ENCODE assay signal across 26 cellular contexts in the genomic region with DNA sequence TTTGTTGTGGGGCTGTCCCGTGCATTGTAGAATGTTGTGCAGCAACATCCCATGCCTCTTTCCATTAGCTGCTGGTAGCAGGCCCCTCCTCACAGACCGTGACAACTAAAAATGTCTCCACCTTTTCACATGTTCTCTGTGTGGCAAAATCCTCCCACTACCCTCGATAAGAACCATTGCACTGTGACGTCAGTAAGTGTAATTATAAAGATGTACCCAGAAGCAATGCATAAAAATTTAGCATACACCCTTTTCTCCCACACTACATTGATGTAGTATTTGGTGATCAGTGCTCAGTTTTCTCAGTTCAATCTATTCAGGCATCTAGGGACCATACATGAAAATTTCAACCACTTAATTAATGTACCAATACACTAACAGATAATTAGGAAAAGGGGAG.
DNase-seq lines count a peak whose midpoint lies in the region; ATAC-seq, FAIRE-seq and TF ChIP-seq lines count a peak whose summit lies in the region.
"Had no signal": no experiment of that assay in that cellular context is flagged by ENCODE, and none has a peak within 500 bp of the region (broad histone marks: within the 10 kb centered on the region; RNA-seq: fewer than 3 reads in every experiment).

No MANE protein-coding gene starts in this region.

- H3K79me2 ChIP-seq in MM.1S (ENCODE audit: low read length) = no peaks in the 10 kb centered on the region
- H3K79me2 ChIP-seq in osteoblast (ENCODE audit: insufficient read depth, low read length) = no peaks in the 10 kb centered on the region

- peaks cover 5% of the 10 kb centered on the region for H3K9me3 Mint-ChIP-seq in activated naive CD8-positive, alpha-beta T cell treated with anti-CD3 and anti-CD28 coated beads, Interleukin-2, amount 50 U/mL, for 24 hours

- no peak overlapping the region for H2AFZ ChIP-seq in MM.1S (ENCODE audit: low read length)
- no peak overlapping the region for H2AFZ ChIP-seq in osteoblast (ENCODE audit: low read length)

- H3K4me1 ChIP-seq in MM.1S (ENCODE audit: low read length) (no peaks in the 10 kb centered on the region), osteoblast (ENCODE audit: insufficient read depth, low read length) (no peaks in the 10 kb centered on the region)
- H3K4me1 ChIP-seq: BE2C, BLaER1 had no signal

- ATAC-seq in activated naive CD8-positive, alpha-beta T cell treated with anti-CD3 and anti-CD28 coated beads, Interleukin-2, amount 50 U/mL, for 24 hours = no peak
- no peak for ATAC-seq in GM19351 (IDR thresholded peaks at IDR 0.05; ENCODE audit: unreplicated experiment)
- ATAC-seq: GM12878 had no signal

- no peak overlapping the region for H3K27ac Mint-ChIP-seq in activated naive CD8-positive, alpha-beta T cell treated with anti-CD3 and anti-CD28 coated beads, Interleukin-2, amount 50 U/mL, for 24 hours
- H3K27ac Mint-ChIP-seq: CD14-positive monocyte; CD4-positive, alpha-beta memory T cell; CD4-positive, CD25-positive, alpha-beta regulatory T cell; CD8-positive, alpha-beta memory T cell had no signal

- no peak for TF ChIP-seq CTCF in MM.1S (IDR thresholded peaks at IDR 0.05; ENCODE audit: low read length)
- no peak for TF ChIP-seq CTCF in osteoblast (IDR thresholded peaks at IDR 0.05; ENCODE audit: extremely low read depth, low read depth, low read length)

- H3F3A ChIP-seq in MM.1S (ENCODE audit: insufficient read depth, low read length) = no peaks in the 10 kb centered on the region

- H3K4me3 ChIP-seq in MM.1S (ENCODE audit: low read length) (no peak overlapping the region), osteoblast (ENCODE audit: insufficient read depth, low read length) (no peak overlapping the region)
- H3K4me3 ChIP-seq: BLaER1, GM12878 had no signal

- no peaks in the 10 kb centered on the region for H3K4me1 Mint-ChIP-seq in activated naive CD8-positive, alpha-beta T cell treated with anti-CD3 and anti-CD28 coated beads, Interleukin-2, amount 50 U/mL, for 24 hours
- H3K4me1 Mint-ChIP-seq: CD14-positive monocyte; CD4-positive, alpha-beta memory T cell; CD4-positive, CD25-positive, alpha-beta regulatory T cell; CD8-positive, alpha-beta memory T cell had no signal

- H3K9me3 ChIP-seq in MM.1S (replicated peaks; ENCODE audit: insufficient read depth, low read length) = no peaks in the 10 kb centered on the region
- peaks cover 2% of the 10 kb centered on the region for H3K9me3 ChIP-seq in osteoblast (ENCODE audit: low read depth, low read length)
- H3K9me3 ChIP-seq: BE2C, BLaER1 had no signal

- H4K20me1 ChIP-seq in MM.1S (ENCODE audit: insufficient read depth, low read length) (no peaks in the 10 kb centered on the region), osteoblast (ENCODE audit: insufficient read depth, low read length) (no peaks in the 10 kb centered on the region)
- H4K20me1 ChIP-seq: BLaER1 had no signal

- H3K27ac ChIP-seq in MM.1S (ENCODE audit: low read length) (no peak overlapping the region), osteoblast (ENCODE audit: low read depth, low read length) (no peak overlapping the region)
- H3K27ac ChIP-seq: BLaER1 had no signal

- no peaks in the 10 kb centered on the region for H3K9me2 ChIP-seq in MM.1S (replicated peaks; ENCODE audit: insufficient read depth, low read length)

- H3K27me3 ChIP-seq in MM.1S (replicated peaks; ENCODE audit: insufficient read depth, low read length) (no peaks in the 10 kb centered on the region), osteoblast (ENCODE audit: insufficient read depth, low read length) (no peaks in the 10 kb centered on the region)
- H3K27me3 ChIP-seq: BE2C, BLaER1 had no signal

- no peak overlapping the region for H3K4me3 Mint-ChIP-seq in activated naive CD8-positive, alpha-beta T cell treated with anti-CD3 and anti-CD28 coated beads, Interleukin-2, amount 50 U/mL, for 24 hours
- H3K4me3 Mint-ChIP-seq: CD14-positive monocyte; CD4-positive, alpha-beta memory T cell; CD4-positive, CD25-positive, alpha-beta regulatory T cell; CD8-positive, alpha-beta memory T cell had no signal

- no peaks in the 10 kb centered on the region for H3K36me3 Mint-ChIP-seq in activated naive CD8-positive, alpha-beta T cell treated with anti-CD3 and anti-CD28 coated beads, Interleukin-2, amount 50 U/mL, for 24 hours (ENCODE audit: low read depth)
- H3K36me3 Mint-ChIP-seq: CD14-positive monocyte; CD4-positive, alpha-beta memory T cell; CD4-positive, CD25-positive, alpha-beta regulatory T cell; CD8-positive, alpha-beta memory T cell had no signal

- H3K9ac ChIP-seq in MM.1S (ENCODE audit: low read length) = no peak overlapping the region
- H3K9ac ChIP-seq: BLaER1 had no signal

- peaks cover 2% of the 10 kb centered on the region for H3K27me3 Mint-ChIP-seq in activated naive CD8-positive, alpha-beta T cell treated with anti-CD3 and anti-CD28 coated beads, Interleukin-2, amount 50 U/mL, for 24 hours
- H3K27me3 Mint-ChIP-seq: CD4-positive, alpha-beta memory T cell; CD4-positive, CD25-positive, alpha-beta regulatory T cell; CD8-positive, alpha-beta memory T cell had no signal

- DNase-seq in HTR-8/SVneo (ENCODE audit: insufficient read length, low spot score) (no peak), MM.1S (no peak), osteoblast (ENCODE audit: insufficient read length, low spot score, missing footprints) (peak; percentile 3)
- DNase-seq in activated naive CD8-positive, alpha-beta T cell treated with anti-CD3 and anti-CD28 coated beads, Interleukin-2, amount 50 U/mL, for 24 hours = no peak
- DNase-seq: 8988T; ACHN; BE2C; C1 segment of cervical spinal cord; CD4-positive, alpha-beta memory T cell; CD4-positive, CD25-positive, alpha-beta regulatory T cell; CD8-positive, alpha-beta memory T cell; COR-L47; DMS 273 treated with DMSO at 0.1 percent for 48 hours; DMS153; DMS53; DMS79; DND-41; EL; GDM1 had no signal

- H3K4me2 ChIP-seq in MM.1S (ENCODE audit: low read depth, low read length) (peak overlapping the region; percentile 38; the same call in 1 of the 2 replicates), osteoblast (ENCODE audit: insufficient read depth, low read length) (no peak overlapping the region)
- H3K4me2 ChIP-seq: BLaER1 had no signal

- FAIRE-seq in HTR-8/SVneo (lab: Jason Lieb, UNC) = peak; percentile 40
- FAIRE-seq: A204.1, GM12878, GM12892, GM18507 had no signal

- H3K36me3 ChIP-seq in MM.1S (replicated peaks; ENCODE audit: insufficient read depth, low read length) (no peaks in the 10 kb centered on the region), osteoblast (ENCODE audit: insufficient read depth, low read length) (no peaks in the 10 kb centered on the region)
- H3K36me3 ChIP-seq: BE2C, BLaER1 had no signal
